29 cellular contexts compared by ENCODE assay signal in genomic region chr17:72414967-72415853, GRCh38.
A peak's percentile ranks its signal among the peaks of the same experiment; 100 is the strongest.
DNase-seq lines count a peak whose midpoint lies in the region; ATAC-seq and TF ChIP-seq lines count a peak whose summit lies in the region.
"Had no signal": no experiment of that assay in that cellular context is flagged by ENCODE, and none has a peak within 500 bp of the region (broad histone marks: within the 10 kb centered on the region; RNA-seq: fewer than 3 reads in every experiment).

No MANE protein-coding gene starts in this region.

- H3K36me3 ChIP-seq in PC-9 (ENCODE audit: low read depth) = peaks cover 47% of the 10 kb centered on the region
- peaks cover 4% of the 10 kb centered on the region for H3K36me3 ChIP-seq in skeletal muscle satellite cell (ENCODE audit: insufficient read depth, low read length)
- no peaks in the 10 kb centered on the region for H3K36me3 ChIP-seq in tibial artery
- H3K36me3 ChIP-seq: esophagus muscularis mucosa, spleen, upper lobe of right lung had no signal

- no TSS peak for BruUV-seq in PC-9 (replicated peaks; lab: Mats Ljungman, UMichigan)

- intact Hi-C loops in PC-9 (cut with micrococcal nuclease; ENCODE audit: unreplicated experiment) = no loop called here
- intact Hi-C loops in tibial artery (cut with DNase I; ENCODE audit: low total_unique reads) = no loop called here

- H3K4me1 ChIP-seq in PC-9 (replicated peaks; ENCODE audit: insufficient read depth) (peaks cover 55% of the 10 kb centered on the region), foreskin keratinocyte (peaks cover 30% of the 10 kb centered on the region), skeletal muscle satellite cell (ENCODE audit: control insufficient read depth, insufficient read depth, low read length) (peaks cover 32% of the 10 kb centered on the region), tibial artery (peaks cover 0 to 6% (median 6%) of the 10 kb centered on the region in 4 donors)
- H3K4me1 ChIP-seq: esophagus muscularis mucosa, spleen, upper lobe of right lung had no signal

- CTCF ChIA-PET in PC-9 (lab: Charles Lee) = no interaction called here

- H3K4me3 ChIP-seq in PC-9 (no peak overlapping the region), skeletal muscle satellite cell (ENCODE audit: low read length) (no peak overlapping the region), tibial artery (no peak overlapping the region)
- H3K4me3 ChIP-seq: coronary artery, esophagus muscularis mucosa, MG63, Peyer's patch, spleen, upper lobe of right lung had no signal

- H3K9ac ChIP-seq in skeletal muscle satellite cell (ENCODE audit: low read depth, low read length) = peak overlapping the region; percentile 64

- H2AFZ ChIP-seq in PC-9 = no peak overlapping the region

- H3F3A ChIP-seq in PC-9 (ENCODE audit: insufficient read depth, low read depth) = peaks cover 36% of the 10 kb centered on the region

- TF ChIP-seq CTCF in PC-9 (conservative IDR thresholded peaks at IDR 0.05) = no peak
- TF ChIP-seq CTCF in foreskin keratinocyte (conservative IDR thresholded peaks at IDR 0.05) = no peak
- no peak for TF ChIP-seq CTCF in tibial artery (IDR thresholded peaks at IDR 0.05)

- no peaks in the 10 kb centered on the region for H4K20me1 ChIP-seq in PC-9 (ENCODE audit: insufficient read depth)

- peak; percentile 44 for DNase-seq in DMS 273 (lab: John Stamatoyannopoulos, UW; ENCODE audit: unreplicated experiment)
- DNase-seq in DMS 273 treated with DMSO at 0.1 percent for 48 hours (lab: John Stamatoyannopoulos, UW) = no peak
- no peak for DNase-seq in PC-9
- DNase-seq in foreskin keratinocyte = no peak
- DNase-seq in NAMALWA (ENCODE audit: low spot score) = no peak
- DNase-seq in tibial artery = no peak
- no peak for DNase-seq in ecto neural progenitor cell (ENCODE audit: low spot score)
- DNase-seq: activated CD4-positive, alpha-beta memory T cell treated with anti-CD3 and anti-CD28 coated beads for 36 hours; activated CD8-positive, alpha-beta memory T cell treated with anti-CD3 and anti-CD28 coated beads, Interleukin-2, amount 50 U/mL, for 48 hours; CD4-positive, alpha-beta memory T cell; effector memory CD8-positive, alpha-beta T cell; KBM-7; left colon; MG63; naive B cell; NCI-H2029 treated with DMSO at 0.1 percent for 48 hours; NCI-H2227 treated with DMSO at 0.1 percent for 48 hours; NCI-H526 treated with DMSO at 0.1 percent for 48 hours; occipital lobe; Peyer's patch; spleen; stimulated activated CD4-positive, alpha-beta T cell treated with anti-CD3 and anti-CD28 coated beads, Interleukin-2, amount 100 ng/mL, for 48 hours; upper lobe of right lung had no signal

- no peaks in the 10 kb centered on the region for H3K9me2 ChIP-seq in PC-9 (ENCODE audit: insufficient read depth)

- POLR2A ChIA-PET in PC-9 (lab: Charles Lee; ENCODE audit: unreplicated experiment) = interaction anchor here (0.7 kb wide), 1 partner anchor 970 kb away, joined by 21 read pairs; no protein-coding TSS in a partner anchor

- peaks cover 19% of the 10 kb centered on the region for H3K9me3 ChIP-seq in PC-9 (ENCODE audit: insufficient read depth, low read depth)
- H3K9me3 ChIP-seq in skeletal muscle satellite cell (replicated peaks; ENCODE audit: low read length) = peaks cover 9% of the 10 kb centered on the region
- H3K9me3 ChIP-seq in tibial artery = peaks cover 0 to 16% (median 12%) of the 10 kb centered on the region in 3 donors

- H3K4me2 ChIP-seq in PC-9 = no peak overlapping the region
- peak overlapping the region; percentile 38 for H3K4me2 ChIP-seq in skeletal muscle satellite cell (ENCODE audit: low read length)

- no peak for ATAC-seq in foreskin keratinocyte
- ATAC-seq: activated CD4-positive, CD25-positive, alpha-beta regulatory T cell treated with anti-CD3 and anti-CD28 coated beads, Interleukin-2, amount 50 U/mL, for 24 hours; activated T-helper 17 cell treated with anti-CD3 and anti-CD28 coated beads, Interleukin-2, amount 50 U/mL, for 72 hours; effector memory CD8-positive, alpha-beta T cell; left colon; upper lobe of right lung had no signal

- H3K27ac ChIP-seq in PC-9 (0 out of 2 replicates have a peak overlapping the region, but pooled peaks have one; percentile 22), foreskin keratinocyte (peak overlapping the region; percentile 88), tibial artery (no peak overlapping the region)
- H3K27ac ChIP-seq: 22Rv1, coronary artery, esophagus muscularis mucosa, Peyer's patch, spleen, upper lobe of right lung had no signal

- H3K79me2 ChIP-seq in PC-9 (ENCODE audit: low read depth) = peaks cover 85% of the 10 kb centered on the region

- H3K27me3 ChIP-seq in PC-9 (ENCODE audit: insufficient read depth, low read depth) = no peaks in the 10 kb centered on the region
- H3K27me3 ChIP-seq in foreskin keratinocyte = no peaks in the 10 kb centered on the region
- H3K27me3 ChIP-seq in skeletal muscle satellite cell (ENCODE audit: control insufficient read depth, insufficient read depth, low read length) = no peaks in the 10 kb centered on the region
- peaks cover 0 to 27% of the 10 kb centered on the region in 2 donors for H3K27me3 ChIP-seq in tibial artery
- H3K27me3 ChIP-seq: MG63, Peyer's patch, upper lobe of right lung had no signal

Comparison
In these comparisons a context has a peak if more than half of its experiments do, and no peak if none do; other contexts are left out.
1. H3K27ac ChIP-seq: peak in PC-9 (single experiment) and foreskin keratinocyte (single experiment); none in tibial artery (0 of 2).